ENCODE assay signal across 1 cellular context in the genomic region with DNA sequence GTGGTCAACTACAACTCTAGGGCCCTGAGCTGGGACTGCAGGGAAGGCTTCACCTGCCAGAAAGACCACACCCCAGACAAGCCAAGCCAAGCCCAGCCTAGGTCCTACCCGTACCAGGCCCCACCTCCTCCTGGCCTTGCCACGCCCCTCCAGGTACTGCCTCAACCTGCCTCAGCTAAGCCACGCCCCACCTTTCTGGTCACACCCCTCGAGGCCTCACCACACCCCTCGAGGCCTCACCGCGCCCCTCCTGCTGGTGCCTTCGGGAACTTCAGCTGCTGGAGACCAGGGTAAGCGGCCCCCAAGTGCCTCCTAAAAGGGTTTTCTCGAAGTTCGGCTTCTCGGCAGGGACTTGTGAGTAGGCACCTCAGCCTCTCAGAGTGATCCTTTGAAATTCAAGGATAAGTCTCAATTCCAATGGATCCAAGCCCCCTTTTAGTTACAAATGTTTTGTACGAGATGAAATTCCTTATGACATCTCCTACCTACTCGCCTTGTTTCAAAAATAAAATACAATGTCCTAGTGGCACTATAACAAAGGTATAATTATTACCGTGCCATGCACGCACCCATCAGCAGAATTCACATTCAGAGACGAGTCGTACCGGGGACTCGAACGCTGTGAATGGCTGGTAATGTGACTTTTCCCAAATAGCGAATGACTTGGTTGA.
TF ChIP-seq lines count a peak whose summit lies in the region.

No MANE protein-coding gene starts in this region.

TF ChIP-seq in K562, 482 proteins besides CTCF, POLR2A, EP300 and RAD21 (continued from another document):
- TF ChIP-seq, protein P1, sequence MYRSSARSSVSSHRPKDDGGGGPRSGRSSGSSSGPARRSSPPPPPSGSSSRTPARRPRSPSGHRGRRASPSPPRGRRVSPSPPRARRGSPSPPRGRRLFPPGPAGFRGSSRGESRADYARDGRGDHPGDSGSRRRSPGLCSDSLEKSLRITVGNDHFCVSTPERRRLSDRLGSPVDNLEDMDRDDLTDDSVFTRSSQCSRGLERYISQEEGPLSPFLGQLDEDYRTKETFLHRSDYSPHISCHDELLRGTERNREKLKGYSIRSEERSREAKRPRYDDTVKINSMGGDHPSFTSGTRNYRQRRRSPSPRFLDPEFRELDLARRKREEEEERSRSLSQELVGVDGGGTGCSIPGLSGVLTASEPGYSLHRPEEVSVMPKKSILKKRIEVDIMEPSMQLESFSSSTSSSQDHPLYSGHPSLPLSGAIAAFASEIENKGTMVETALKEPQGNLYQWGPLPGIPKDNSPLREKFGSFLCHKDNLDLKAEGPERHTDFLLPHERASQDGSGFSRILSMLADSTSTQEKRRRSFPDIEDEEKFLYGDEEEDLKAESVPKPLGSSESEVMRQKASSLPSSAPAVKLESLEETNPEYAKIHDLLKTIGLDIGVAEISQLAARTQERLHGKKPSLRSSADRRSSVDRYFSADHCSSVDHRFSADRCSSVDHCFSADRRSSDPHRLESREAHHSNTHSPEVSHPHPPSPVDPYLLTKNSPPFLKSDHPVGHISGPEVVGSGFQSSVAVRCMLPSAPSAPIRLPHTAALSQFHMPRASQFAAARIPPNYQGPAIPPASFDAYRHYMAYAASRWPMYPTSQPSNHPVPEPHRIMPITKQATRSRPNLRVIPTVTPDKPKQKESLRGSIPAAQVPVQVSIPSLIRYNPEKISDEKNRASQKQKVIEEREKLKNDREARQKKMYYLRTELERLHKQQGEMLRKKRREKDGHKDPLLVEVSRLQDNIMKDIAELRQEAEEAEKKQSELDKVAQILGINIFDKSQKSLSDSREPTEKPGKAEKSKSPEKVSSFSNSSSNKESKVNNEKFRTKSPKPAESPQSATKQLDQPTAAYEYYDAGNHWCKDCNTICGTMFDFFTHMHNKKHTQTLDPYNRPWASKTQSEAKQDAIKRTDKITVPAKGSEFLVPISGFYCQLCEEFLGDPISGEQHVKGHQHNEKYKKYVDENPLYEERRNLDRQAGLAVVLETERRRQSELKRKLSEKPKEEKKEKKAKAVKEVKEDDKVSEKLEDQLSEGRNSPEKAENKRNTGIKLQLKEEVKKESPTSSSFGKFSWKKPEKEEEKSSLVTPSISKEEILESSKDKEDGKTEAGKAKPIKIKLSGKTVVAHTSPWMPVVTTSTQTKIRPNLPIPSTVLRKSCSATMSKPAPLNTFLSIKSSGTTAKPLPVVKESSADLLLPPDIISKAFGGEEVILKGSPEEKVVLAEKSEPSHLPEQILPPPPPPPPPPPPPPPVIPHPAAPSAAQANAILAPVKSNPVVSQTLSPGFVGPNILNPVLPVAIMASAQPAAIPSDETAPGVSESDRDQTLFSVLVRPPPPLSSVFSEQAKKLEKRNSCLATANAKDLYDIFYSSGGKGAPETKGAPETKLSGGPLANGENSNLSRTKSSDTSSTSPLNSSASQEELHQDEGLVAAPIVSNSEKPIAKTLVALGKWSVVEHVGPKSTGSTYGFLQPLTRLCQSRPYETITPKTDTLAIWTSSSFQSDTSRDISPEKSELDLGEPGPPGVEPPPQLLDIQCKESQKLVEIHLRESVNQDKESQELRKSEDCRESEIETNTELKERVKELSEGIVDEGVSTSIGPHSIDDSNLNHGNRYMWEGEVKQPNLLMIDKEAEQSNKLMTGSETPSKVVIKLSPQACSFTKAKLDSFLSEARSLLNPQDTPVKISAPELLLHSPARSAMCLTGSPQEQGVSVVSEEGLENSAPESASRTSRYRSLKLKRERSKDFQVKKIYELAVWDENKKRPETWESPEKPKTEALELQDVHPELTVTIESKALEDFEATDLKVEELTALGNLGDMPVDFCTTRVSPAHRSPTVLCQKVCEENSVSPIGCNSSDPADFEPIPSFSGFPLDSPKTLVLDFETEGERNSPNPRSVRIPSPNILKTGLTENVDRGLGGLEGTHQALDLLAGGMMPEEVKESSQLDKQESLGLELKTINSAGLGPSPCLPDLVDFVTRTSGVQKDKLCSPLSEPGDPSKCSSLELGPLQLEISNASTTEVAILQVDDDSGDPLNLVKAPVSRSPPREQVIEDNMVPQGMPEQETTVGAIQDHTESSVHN (IDR thresholded peaks at IDR 0.05; ENCODE audit: borderline replicate concordance in 1 of 2, low read depth in 1 of 2) = no peak
- TF ChIP-seq FOSL1 (tag; conservative IDR thresholded peaks at IDR 0.05) (no peak), MAZ (CRISPR knock-in tag; conservative IDR thresholded peaks at IDR 0.05 in 1 of 2, IDR thresholded peaks at IDR 0.05 in 1 of 2) (0 out of 4 replicates have a peak, but pooled peaks of 1 of the 2 experiments have one; percentile 21), ZFPM2 (CRISPR knock-in tag; IDR thresholded peaks at IDR 0.05) (no peak), HMGN3 (IDR thresholded peaks at IDR 0.05; ENCODE audit: borderline replicate concordance, extremely low read depth, insufficient read length, low read depth, low read length) (peak; percentile 37), SIX5 (IDR thresholded peaks at IDR 0.05; ENCODE audit: borderline replicate concordance in 1 of 2, insufficient read depth in 1 of 2, low read depth in 1 of 2, low read length in 2 of 2) (no peak), ZSCAN32 (CRISPR knock-in tag; IDR thresholded peaks at IDR 0.05) (no peak), C11orf30 (IDR thresholded peaks at IDR 0.05; ENCODE audit: low read depth) (no peak), ZZZ3 (IDR thresholded peaks at IDR 0.05) (no peak), GABPA (tag; conservative IDR thresholded peaks at IDR 0.05; ENCODE audit: low read depth) (no peak), HNRNPLL (IDR thresholded peaks at IDR 0.05; ENCODE audit: low read depth, low read length, poor library complexity, severe bottlenecking) (no peak), PYGO2 (tag; IDR thresholded peaks at IDR 0.05) (no peak), ARID2 (IDR thresholded peaks at IDR 0.05) (no peak), TCF7 (IDR thresholded peaks at IDR 0.05; ENCODE audit: borderline replicate concordance) (no peak), PHB2 (IDR thresholded peaks at IDR 0.05; ENCODE audit: low read depth) (no peak), ZFP36 (IDR thresholded peaks at IDR 0.05; ENCODE audit: low read depth, low read length, partially characterized antibody) (no peak), CTBP1 (IDR thresholded peaks at IDR 0.05; ENCODE audit: borderline replicate concordance) (no peak), PRPF4 (IDR thresholded peaks at IDR 0.05; ENCODE audit: insufficient read depth, low read depth, low read length, poor library complexity, severe bottlenecking) (no peak), POLR3A (IDR thresholded peaks at IDR 0.05; ENCODE audit: borderline replicate concordance, extremely low read depth, insufficient read depth, insufficient read length) (no peak)
- TF ChIP-seq, protein P2, sequence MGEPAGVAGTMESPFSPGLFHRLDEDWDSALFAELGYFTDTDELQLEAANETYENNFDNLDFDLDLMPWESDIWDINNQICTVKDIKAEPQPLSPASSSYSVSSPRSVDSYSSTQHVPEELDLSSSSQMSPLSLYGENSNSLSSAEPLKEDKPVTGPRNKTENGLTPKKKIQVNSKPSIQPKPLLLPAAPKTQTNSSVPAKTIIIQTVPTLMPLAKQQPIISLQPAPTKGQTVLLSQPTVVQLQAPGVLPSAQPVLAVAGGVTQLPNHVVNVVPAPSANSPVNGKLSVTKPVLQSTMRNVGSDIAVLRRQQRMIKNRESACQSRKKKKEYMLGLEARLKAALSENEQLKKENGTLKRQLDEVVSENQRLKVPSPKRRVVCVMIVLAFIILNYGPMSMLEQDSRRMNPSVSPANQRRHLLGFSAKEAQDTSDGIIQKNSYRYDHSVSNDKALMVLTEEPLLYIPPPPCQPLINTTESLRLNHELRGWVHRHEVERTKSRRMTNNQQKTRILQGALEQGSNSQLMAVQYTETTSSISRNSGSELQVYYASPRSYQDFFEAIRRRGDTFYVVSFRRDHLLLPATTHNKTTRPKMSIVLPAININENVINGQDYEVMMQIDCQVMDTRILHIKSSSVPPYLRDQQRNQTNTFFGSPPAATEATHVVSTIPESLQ (CRISPR knock-in tag; IDR thresholded peaks at IDR 0.05) = no peak
- TF ChIP-seq, protein P3, sequence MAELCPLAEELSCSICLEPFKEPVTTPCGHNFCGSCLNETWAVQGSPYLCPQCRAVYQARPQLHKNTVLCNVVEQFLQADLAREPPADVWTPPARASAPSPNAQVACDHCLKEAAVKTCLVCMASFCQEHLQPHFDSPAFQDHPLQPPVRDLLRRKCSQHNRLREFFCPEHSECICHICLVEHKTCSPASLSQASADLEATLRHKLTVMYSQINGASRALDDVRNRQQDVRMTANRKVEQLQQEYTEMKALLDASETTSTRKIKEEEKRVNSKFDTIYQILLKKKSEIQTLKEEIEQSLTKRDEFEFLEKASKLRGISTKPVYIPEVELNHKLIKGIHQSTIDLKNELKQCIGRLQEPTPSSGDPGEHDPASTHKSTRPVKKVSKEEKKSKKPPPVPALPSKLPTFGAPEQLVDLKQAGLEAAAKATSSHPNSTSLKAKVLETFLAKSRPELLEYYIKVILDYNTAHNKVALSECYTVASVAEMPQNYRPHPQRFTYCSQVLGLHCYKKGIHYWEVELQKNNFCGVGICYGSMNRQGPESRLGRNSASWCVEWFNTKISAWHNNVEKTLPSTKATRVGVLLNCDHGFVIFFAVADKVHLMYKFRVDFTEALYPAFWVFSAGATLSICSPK (IDR thresholded peaks at IDR 0.05; ENCODE audit: borderline replicate concordance) = no peak
- TF ChIP-seq, protein P4, sequence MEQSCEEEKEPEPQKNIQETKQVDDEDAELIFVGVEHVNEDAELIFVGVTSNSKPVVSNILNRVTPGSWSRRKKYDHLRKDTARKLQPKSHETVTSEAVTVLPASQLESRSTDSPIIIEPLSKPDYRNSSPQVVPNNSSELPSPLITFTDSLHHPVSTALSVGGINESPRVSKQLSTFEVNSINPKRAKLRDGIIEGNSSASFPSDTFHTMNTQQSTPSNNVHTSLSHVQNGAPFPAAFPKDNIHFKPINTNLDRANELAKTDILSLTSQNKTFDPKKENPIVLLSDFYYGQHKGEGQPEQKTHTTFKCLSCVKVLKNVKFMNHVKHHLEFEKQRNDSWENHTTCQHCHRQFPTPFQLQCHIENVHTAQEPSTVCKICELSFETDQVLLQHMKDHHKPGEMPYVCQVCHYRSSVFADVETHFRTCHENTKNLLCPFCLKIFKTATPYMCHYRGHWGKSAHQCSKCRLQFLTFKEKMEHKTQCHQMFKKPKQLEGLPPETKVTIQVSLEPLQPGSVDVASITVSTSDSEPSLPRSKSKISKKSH (CRISPR knock-in tag; IDR thresholded peaks at IDR 0.05) = no peak
- TF ChIP-seq, protein P5, sequence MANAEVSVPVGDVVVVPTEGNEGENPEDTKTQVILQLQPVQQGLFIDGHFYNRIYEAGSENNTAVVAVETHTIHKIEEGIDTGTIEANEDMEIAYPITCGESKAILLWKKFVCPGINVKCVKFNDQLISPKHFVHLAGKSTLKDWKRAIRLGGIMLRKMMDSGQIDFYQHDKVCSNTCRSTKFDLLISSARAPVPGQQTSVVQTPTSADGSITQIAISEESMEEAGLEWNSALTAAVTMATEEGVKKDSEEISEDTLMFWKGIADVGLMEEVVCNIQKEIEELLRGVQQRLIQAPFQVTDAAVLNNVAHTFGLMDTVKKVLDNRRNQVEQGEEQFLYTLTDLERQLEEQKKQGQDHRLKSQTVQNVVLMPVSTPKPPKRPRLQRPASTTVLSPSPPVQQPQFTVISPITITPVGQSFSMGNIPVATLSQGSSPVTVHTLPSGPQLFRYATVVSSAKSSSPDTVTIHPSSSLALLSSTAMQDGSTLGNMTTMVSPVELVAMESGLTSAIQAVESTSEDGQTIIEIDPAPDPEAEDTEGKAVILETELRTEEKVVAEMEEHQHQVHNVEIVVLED (CRISPR knock-in tag; IDR thresholded peaks at IDR 0.05) = no peak
- TF ChIP-seq, protein P6, sequence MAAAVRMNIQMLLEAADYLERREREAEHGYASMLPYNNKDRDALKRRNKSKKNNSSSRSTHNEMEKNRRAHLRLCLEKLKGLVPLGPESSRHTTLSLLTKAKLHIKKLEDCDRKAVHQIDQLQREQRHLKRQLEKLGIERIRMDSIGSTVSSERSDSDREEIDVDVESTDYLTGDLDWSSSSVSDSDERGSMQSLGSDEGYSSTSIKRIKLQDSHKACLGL (CRISPR knock-in tag; IDR thresholded peaks at IDR 0.05; ENCODE audit: borderline replicate concordance, poor library complexity, severe bottlenecking) = no peak
- TF ChIP-seq, protein P7, sequence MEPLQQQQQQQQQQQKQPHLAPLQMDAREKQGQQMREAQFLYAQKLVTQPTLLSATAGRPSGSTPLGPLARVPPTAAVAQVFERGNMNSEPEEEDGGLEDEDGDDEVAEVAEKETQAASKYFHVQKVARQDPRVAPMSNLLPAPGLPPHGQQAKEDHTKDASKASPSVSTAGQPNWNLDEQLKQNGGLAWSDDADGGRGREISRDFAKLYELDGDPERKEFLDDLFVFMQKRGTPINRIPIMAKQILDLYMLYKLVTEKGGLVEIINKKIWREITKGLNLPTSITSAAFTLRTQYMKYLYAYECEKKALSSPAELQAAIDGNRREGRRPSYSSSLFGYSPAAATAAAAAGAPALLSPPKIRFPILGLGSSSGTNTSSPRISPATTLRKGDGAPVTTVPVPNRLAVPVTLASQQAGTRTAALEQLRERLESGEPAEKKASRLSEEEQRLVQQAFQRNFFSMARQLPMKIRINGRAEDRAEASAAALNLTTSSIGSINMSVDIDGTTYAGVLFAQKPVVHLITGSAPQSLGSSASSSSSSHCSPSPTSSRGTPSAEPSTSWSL (CRISPR knock-in tag; IDR thresholded peaks at IDR 0.05; ENCODE audit: borderline replicate concordance) = no peak
- TF ChIP-seq, protein P8, sequence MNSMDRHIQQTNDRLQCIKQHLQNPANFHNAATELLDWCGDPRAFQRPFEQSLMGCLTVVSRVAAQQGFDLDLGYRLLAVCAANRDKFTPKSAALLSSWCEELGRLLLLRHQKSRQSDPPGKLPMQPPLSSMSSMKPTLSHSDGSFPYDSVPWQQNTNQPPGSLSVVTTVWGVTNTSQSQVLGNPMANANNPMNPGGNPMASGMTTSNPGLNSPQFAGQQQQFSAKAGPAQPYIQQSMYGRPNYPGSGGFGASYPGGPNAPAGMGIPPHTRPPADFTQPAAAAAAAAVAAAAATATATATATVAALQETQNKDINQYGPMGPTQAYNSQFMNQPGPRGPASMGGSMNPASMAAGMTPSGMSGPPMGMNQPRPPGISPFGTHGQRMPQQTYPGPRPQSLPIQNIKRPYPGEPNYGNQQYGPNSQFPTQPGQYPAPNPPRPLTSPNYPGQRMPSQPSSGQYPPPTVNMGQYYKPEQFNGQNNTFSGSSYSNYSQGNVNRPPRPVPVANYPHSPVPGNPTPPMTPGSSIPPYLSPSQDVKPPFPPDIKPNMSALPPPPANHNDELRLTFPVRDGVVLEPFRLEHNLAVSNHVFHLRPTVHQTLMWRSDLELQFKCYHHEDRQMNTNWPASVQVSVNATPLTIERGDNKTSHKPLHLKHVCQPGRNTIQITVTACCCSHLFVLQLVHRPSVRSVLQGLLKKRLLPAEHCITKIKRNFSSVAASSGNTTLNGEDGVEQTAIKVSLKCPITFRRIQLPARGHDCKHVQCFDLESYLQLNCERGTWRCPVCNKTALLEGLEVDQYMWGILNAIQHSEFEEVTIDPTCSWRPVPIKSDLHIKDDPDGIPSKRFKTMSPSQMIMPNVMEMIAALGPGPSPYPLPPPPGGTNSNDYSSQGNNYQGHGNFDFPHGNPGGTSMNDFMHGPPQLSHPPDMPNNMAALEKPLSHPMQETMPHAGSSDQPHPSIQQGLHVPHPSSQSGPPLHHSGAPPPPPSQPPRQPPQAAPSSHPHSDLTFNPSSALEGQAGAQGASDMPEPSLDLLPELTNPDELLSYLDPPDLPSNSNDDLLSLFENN (IDR thresholded peaks at IDR 0.05; ENCODE audit: low read depth in 2 of 2, low read length in 2 of 2) = no peak
